In genomic region chr2:203720922-203721672, GRCh38 we compare ENCODE assay signal across 18 cellular contexts. TPM values are rescaled to one million over a fixed set of nuclear protein-coding genes. Genes with fewer than 3 reads are reported as not detected.
A peak's percentile ranks its signal among the peaks of the same experiment; 100 is the strongest.
DNase-seq lines count a peak whose midpoint lies in the region; ATAC-seq and TF ChIP-seq lines count a peak whose summit lies in the region.
"Had no signal": no experiment of that assay in that cellular context is flagged by ENCODE, and none has a peak within 500 bp of the region (broad histone marks: within the 10 kb centered on the region; RNA-seq: fewer than 3 reads in every experiment).

No MANE protein-coding gene starts in this region.

- H3K9me3 Mint-ChIP-seq in activated CD8-positive, alpha-beta memory T cell treated with anti-CD3 and anti-CD28 coated beads, Interleukin-2, amount 10 ng/mL, durations not matched to agents 7 days and 5 days (ENCODE audit: low read depth) = peaks cover 2% of the 10 kb centered on the region
- H3K9me3 Mint-ChIP-seq in activated naive CD8-positive, alpha-beta T cell treated with anti-CD3 and anti-CD28 coated beads for 36 hours = peaks cover 9% of the 10 kb centered on the region
- no peaks in the 10 kb centered on the region for H3K9me3 Mint-ChIP-seq in nephron progenitor cell

- DNase-seq in activated CD8-positive, alpha-beta memory T cell treated with anti-CD3 and anti-CD28 coated beads, Interleukin-2, amount 10 ng/mL, durations not matched to agents 7 days and 5 days = no peak
- no peak for DNase-seq in activated CD8-positive, alpha-beta memory T cell treated with anti-CD3 and anti-CD28 coated beads, Interleukin-2, amount 50 U/mL, for 4 hours
- DNase-seq in activated naive CD8-positive, alpha-beta T cell treated with anti-CD3 and anti-CD28 coated beads for 36 hours = no peak
- DNase-seq in nephron progenitor cell (no peak), erythroblast (lab: John Stamatoyannopoulos, UW) (no peak), SIG-M5 treated with dmso at 0.1 percent for 504 hours (lab: John Stamatoyannopoulos, UW; ENCODE audit: unreplicated experiment) (no peak), NCI-H2196 (lab: John Stamatoyannopoulos, UW; ENCODE audit: unreplicated experiment) (no peak)
- DNase-seq: cerebellar nuclear complex; MM.1S; NCI-H2081 treated with DMSO at 0.1 percent for 48 hours; NK-92 treated with Interleukin-12 subunit alpha and Interleukin-12 subunit beta, amount 100 ng/mL, for 24 hours; sigmoid colon; stimulated activated CD4-positive, alpha-beta T cell treated with anti-CD3 and anti-CD28 coated beads, Interleukin-2, amount 100 ng/mL, for 48 hours; upper lobe of left lung had no signal

- no peak overlapping the region; the same call in 1 of the 2 replicates for H3K9ac ChIP-seq in HUES48 (ENCODE audit: low read depth, low read length)

- H3K27ac Mint-ChIP-seq in activated CD8-positive, alpha-beta memory T cell treated with anti-CD3 and anti-CD28 coated beads, Interleukin-2, amount 10 ng/mL, durations not matched to agents 7 days and 5 days = peak overlapping the region; percentile 88
- H3K27ac Mint-ChIP-seq in activated naive CD8-positive, alpha-beta T cell treated with anti-CD3 and anti-CD28 coated beads for 36 hours = peak overlapping the region; percentile 95
- H3K27ac Mint-ChIP-seq in nephron progenitor cell = peak overlapping the region; percentile 18
- H3K27ac Mint-ChIP-seq: memory B cell had no signal

- peaks cover 71% of the 10 kb centered on the region for H3K4me1 Mint-ChIP-seq in activated CD8-positive, alpha-beta memory T cell treated with anti-CD3 and anti-CD28 coated beads, Interleukin-2, amount 10 ng/mL, durations not matched to agents 7 days and 5 days
- H3K4me1 Mint-ChIP-seq in activated naive CD8-positive, alpha-beta T cell treated with anti-CD3 and anti-CD28 coated beads for 36 hours = peaks cover 81% of the 10 kb centered on the region
- H3K4me1 Mint-ChIP-seq in nephron progenitor cell = peaks cover 19% of the 10 kb centered on the region
- H3K4me1 Mint-ChIP-seq: memory B cell had no signal

- peaks cover 38% of the 10 kb centered on the region for H3K4me1 ChIP-seq in HUES48 (ENCODE audit: control insufficient read depth, insufficient read depth, low read length)
- H3K4me1 ChIP-seq: gastroesophageal sphincter, sigmoid colon had no signal

- H3K36me3 ChIP-seq in HUES48 (ENCODE audit: control insufficient read depth, insufficient read depth, low read length) = no peaks in the 10 kb centered on the region
- H3K36me3 ChIP-seq: gastroesophageal sphincter, neutrophil, sigmoid colon, upper lobe of left lung had no signal

- TF ChIP-seq POLR2A in erythroblast (IDR thresholded peaks at IDR 0.05; ENCODE audit: low read length) = no peak

- H3K36me3 Mint-ChIP-seq in activated CD8-positive, alpha-beta memory T cell treated with anti-CD3 and anti-CD28 coated beads, Interleukin-2, amount 10 ng/mL, durations not matched to agents 7 days and 5 days = peaks cover 39% of the 10 kb centered on the region
- H3K36me3 Mint-ChIP-seq in activated naive CD8-positive, alpha-beta T cell treated with anti-CD3 and anti-CD28 coated beads for 36 hours = peaks cover 81% of the 10 kb centered on the region
- H3K36me3 Mint-ChIP-seq in nephron progenitor cell (ENCODE audit: low read depth) = no peaks in the 10 kb centered on the region
- H3K36me3 Mint-ChIP-seq: memory B cell had no signal

- H3K4me3 ChIP-seq in HUES48 (ENCODE audit: low read depth, low read length) = no peak overlapping the region
- H3K4me3 ChIP-seq: gastroesophageal sphincter, sigmoid colon, upper lobe of left lung had no signal

- H3K27me3 Mint-ChIP-seq in activated CD8-positive, alpha-beta memory T cell treated with anti-CD3 and anti-CD28 coated beads, Interleukin-2, amount 10 ng/mL, durations not matched to agents 7 days and 5 days = no peaks in the 10 kb centered on the region
- no peaks in the 10 kb centered on the region for H3K27me3 Mint-ChIP-seq in activated naive CD8-positive, alpha-beta T cell treated with anti-CD3 and anti-CD28 coated beads for 36 hours
- peaks cover 2% of the 10 kb centered on the region for H3K27me3 Mint-ChIP-seq in nephron progenitor cell (ENCODE audit: low read depth, poor library complexity)

- ATAC-seq in activated CD8-positive, alpha-beta memory T cell treated with anti-CD3 and anti-CD28 coated beads, Interleukin-2, amount 10 ng/mL, durations not matched to agents 7 days and 5 days = no peak
- ATAC-seq: gastroesophageal sphincter had no signal

- peak overlapping the region; percentile 16 for H3K4me3 Mint-ChIP-seq in activated CD8-positive, alpha-beta memory T cell treated with anti-CD3 and anti-CD28 coated beads, Interleukin-2, amount 10 ng/mL, durations not matched to agents 7 days and 5 days
- H3K4me3 Mint-ChIP-seq in activated naive CD8-positive, alpha-beta T cell treated with anti-CD3 and anti-CD28 coated beads for 36 hours = peak overlapping the region; percentile 41
- no peak overlapping the region for H3K4me3 Mint-ChIP-seq in nephron progenitor cell
- H3K4me3 Mint-ChIP-seq: memory B cell had no signal

- CTCF ChIA-PET in activated CD8-positive, alpha-beta memory T cell treated with anti-CD3 and anti-CD28 coated beads, Interleukin-2, amount 10 ng/mL, durations not matched to agents 7 days and 5 days (lab: Charles Lee) = interaction anchor here (1.6 to 4.7 kb wide), 5 partner anchors 10 to 29 kb away, joined by 4 to 56 read pairs (median 5); no protein-coding TSS in a partner anchor

- H3K27ac ChIP-seq in HUES48 (ENCODE audit: low read depth, low read length) = peak overlapping the region; percentile 75
- H3K27ac ChIP-seq: gastroesophageal sphincter, neutrophil, sigmoid colon, upper lobe of left lung had no signal

- TF ChIP-seq CTCF in nephron progenitor cell (IDR thresholded peaks at IDR 0.05) = no peak

- no peaks in the 10 kb centered on the region for H3K27me3 ChIP-seq in HUES48 (ENCODE audit: control insufficient read depth, insufficient read depth, low read length)
- H3K27me3 ChIP-seq: gastroesophageal sphincter, neutrophil, sigmoid colon, upper lobe of left lung had no signal

- no peaks in the 10 kb centered on the region for H3K9me3 ChIP-seq in HUES48 (ENCODE audit: control insufficient read depth, insufficient read depth, low read length)
- H3K9me3 ChIP-seq: gastroesophageal sphincter, neutrophil, sigmoid colon, upper lobe of left lung had no signal

RNA-seq across cellular contexts. Expression of gene CD28, which starts 14.7 kb away (rescaled TPM):
- total RNA-seq in activated CD8-positive, alpha-beta memory T cell treated with anti-CD3 and anti-CD28 coated beads, Interleukin-2, amount 10 ng/mL, durations not matched to agents 7 days and 5 days = 10 to 100 TPM; 30.5 to 35.7 TPM
- total RNA-seq in activated naive CD8-positive, alpha-beta T cell treated with anti-CD3 and anti-CD28 coated beads for 36 hours = 10 to 100 TPM; 84.0 to 88.8 TPM

Comparison
In these comparisons a context has a peak if more than half of its experiments do, and no peak if none do; other contexts are left out.
1. H3K27ac Mint-ChIP-seq: peak in every context shown above with its lines; median percentile 95 in activated naive CD8-positive, alpha-beta T cell treated with anti-CD3 and anti-CD28 coated beads for 36 hours; 88 in activated CD8-positive, alpha-beta memory T cell treated with anti-CD3 and anti-CD28 coated beads, Interleukin-2, amount 10 ng/mL, durations not matched to agents 7 days and 5 days; 18 in nephron progenitor cell.